19 cellular contexts compared by ENCODE assay signal in the genomic region with DNA sequence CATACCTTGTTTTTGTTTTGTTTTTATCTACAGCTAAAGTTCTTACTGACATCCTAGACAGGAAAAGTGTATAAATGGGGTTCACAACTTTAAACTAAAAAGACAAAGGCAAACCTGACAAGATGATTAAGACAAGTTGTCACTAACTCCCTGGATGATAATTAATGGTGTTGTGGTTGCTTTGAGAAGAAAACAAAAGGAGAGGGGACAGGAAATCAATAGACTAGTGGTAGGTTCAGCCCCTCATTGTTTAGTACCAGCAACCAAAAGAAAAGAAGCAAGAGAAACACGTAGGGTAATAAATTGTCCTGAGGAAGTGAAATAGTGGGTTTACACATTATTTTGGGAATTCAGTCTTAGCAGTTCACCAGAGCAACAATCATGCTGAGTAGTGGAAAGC.
DNase-seq lines count a peak whose midpoint lies in the region; ATAC-seq, FAIRE-seq and TF ChIP-seq lines count a peak whose summit lies in the region.
"Had no signal": no experiment of that assay in that cellular context is flagged by ENCODE, and none has a peak within 500 bp of the region (broad histone marks: within the 10 kb centered on the region; RNA-seq: fewer than 3 reads in every experiment).

No MANE protein-coding gene starts in this region.

- H3K9me3 ChIP-seq in A673 (ENCODE audit: low read depth, low read length, poor library complexity, severe bottlenecking) (no peaks in the 10 kb centered on the region), GM12878 (replicated peaks; ENCODE audit: control insufficient read depth, insufficient read depth, low read length) (no peaks in the 10 kb centered on the region; the same call in 2 of the 3 replicates)
- H3K9me3 ChIP-seq in CD8-positive, alpha-beta T cell (ENCODE audit: low read length): no peaks in the 10 kb centered on the region
- H3K9me3 ChIP-seq: ovary, vagina had no signal

- peak overlapping the region; percentile 62 for H3K4me2 ChIP-seq in GM12878 (ENCODE audit: control insufficient read depth, insufficient read depth)

- WGBS in GM12878 (ENCODE audit: insufficient coverage, insufficient replicate concordance, low lambda C conversion rate, missing lambda C conversion rate): 5% methylated on average over 1 of the region's 1 CpG

- TF ChIP-seq CTCF in A673 (conservative IDR thresholded peaks at IDR 0.05; ENCODE audit: low read depth, low read length) (no peak), GM12878 (IDR thresholded peaks at IDR 0.05 in 2 of 3, conservative IDR thresholded peaks at IDR 0.05 in 1 of 3; ENCODE audit: control insufficient read depth in 2 of 3, extremely low read depth in 1 of 3, insufficient read depth in 1 of 3, low read depth in 3 of 3, low read length in 3 of 3) (no peak)
- no peak for TF ChIP-seq CTCF in CD8-positive, alpha-beta T cell (IDR thresholded peaks at IDR 0.05)

- H3K36me3 ChIP-seq in A673 (ENCODE audit: insufficient read depth, low read length, poor library complexity, severe bottlenecking): no peaks in the 10 kb centered on the region
- no peaks in the 10 kb centered on the region; a peak in 1 of 4 replicates for H3K36me3 ChIP-seq in GM12878 (ENCODE audit: control insufficient read depth in 2 of 2, insufficient read depth in 2 of 2, low read length in 1 of 2)
- no peaks in the 10 kb centered on the region for H3K36me3 ChIP-seq in CD8-positive, alpha-beta T cell (ENCODE audit: insufficient read depth, low read length)
- H3K36me3 ChIP-seq: ovary, vagina had no signal

- peaks cover 52% of the 10 kb centered on the region for H3K4me1 Mint-ChIP-seq in CD8-positive, alpha-beta T cell (ENCODE audit: low read depth)

- in situ Hi-C loops in GM12878 (cut with MboI): no loop called here

- SMC1A ChIA-PET in GM12878 (lab: Charles Lee; ENCODE audit: uncharacterized antibody, unreplicated experiment): interaction anchor here (1.1 to 20.9 kb wide), 9 partner anchors 11 to 98 kb away, joined by 4 to 380 read pairs (median 18); partner anchors contain the start of gene CDV3

- BruUV-seq in A673 (replicated peaks; lab: Mats Ljungman, UMichigan): no TSS peak
- no TSS peak for BruUV-seq in GM12878 (replicated peaks; lab: Mats Ljungman, UMichigan)

- peak; percentile 29 for DNase-seq in A673 (ENCODE audit: low spot score)
- no peak for DNase-seq in GM12891 (ENCODE audit: insufficient read length, low spot score)
- peak; percentile 58 for DNase-seq in NCI-H1417 treated with DMSO at 0.1 percent for 48 hours (lab: John Stamatoyannopoulos, UW)
- no peak for DNase-seq in GM12878 (ENCODE audit: low read depth, low spot score)
- DNase-seq in Ammon's horn (ENCODE audit: low spot score): no peak
- DNase-seq in CD8-positive, alpha-beta T cell: no peak
- DNase-seq in T-helper 9 cell: no peak
- DNase-seq: activated CD4-positive, alpha-beta T cell treated with anti-CD3 and anti-CD28 coated beads for 4 hours; activated CD8-positive, alpha-beta memory T cell treated with anti-CD3 and anti-CD28 coated beads, Interleukin-2, amount 10 ng/mL, durations not matched to agents 7 days and 5 days; kidney; NCI-H2029; NCI-H446 treated with DMSO at 0.1 percent for 48 hours; ovary; stimulated activated CD4-positive, alpha-beta T cell treated with anti-CD3 and anti-CD28 coated beads, Interleukin-15, amount 100 ng/mL, for 24 hours had no signal

- no peak; a peak in 1 of 4 replicates for TF ChIP-seq EP300 in GM12878 (IDR thresholded peaks at IDR 0.05; ENCODE audit: borderline replicate concordance in 1 of 2, control insufficient read depth in 1 of 2, low read depth in 2 of 2, low read length in 2 of 2)

- H3K27me3 ChIP-seq in A673 (replicated peaks; ENCODE audit: insufficient read depth, low read depth, low read length, poor library complexity): no peaks in the 10 kb centered on the region
- H3K27me3 ChIP-seq in GM12878 (replicated peaks in 1 of 2; ENCODE audit: control insufficient read depth in 2 of 2, insufficient read depth in 2 of 2, low read length in 1 of 2): no peaks in the 10 kb centered on the region
- H3K27me3 ChIP-seq in CD8-positive, alpha-beta T cell (ENCODE audit: insufficient read depth, low read length): no peaks in the 10 kb centered on the region
- H3K27me3 ChIP-seq: ovary, vagina had no signal

- intact Hi-C loops in A673 (cut with micrococcal nuclease; ENCODE audit: unreplicated experiment): no loop called here
- intact Hi-C loops in GM12878 (cut with micrococcal nuclease; ENCODE audit: unreplicated experiment): loop anchor here (5.0 kb wide), 1 partner anchor 144 kb away; no protein-coding TSS in a partner anchor
- intact Hi-C loops in CD8-positive, alpha-beta T cell (cut with DNase I, micrococcal nuclease): no loop called here

- FAIRE-seq in GM12891 (lab: Jason Lieb, UNC) (no peak), GM12878 (lab: Jason Lieb, UNC) (no peak)
- FAIRE-seq: TTC549 had no signal

- H2AFZ ChIP-seq in GM12878 (ENCODE audit: control insufficient read depth, low read depth, low read length): peak overlapping the region; percentile 38

- H3K27ac ChIP-seq in A673 (ENCODE audit: low read depth, low read length, poor library complexity, severe bottlenecking): no peak overlapping the region
- peak overlapping the region; percentile 97 for H3K27ac ChIP-seq in GM12878 (ENCODE audit: control insufficient read depth, insufficient read depth)
- no peak overlapping the region for H3K27ac ChIP-seq in CD8-positive, alpha-beta T cell (ENCODE audit: low read depth, low read length)
- H3K27ac ChIP-seq: ovary, vagina had no signal

- H3K9ac ChIP-seq in GM12878 (ENCODE audit: control insufficient read depth, insufficient read depth, low read length): peak overlapping the region; percentile 15; the same call in 1 of the 2 replicates

- H3K4me3 Mint-ChIP-seq in CD8-positive, alpha-beta T cell: no peak overlapping the region
- H3K4me3 Mint-ChIP-seq: activated CD8-positive, alpha-beta memory T cell treated with anti-CD3 and anti-CD28 coated beads, Interleukin-2, amount 10 ng/mL, durations not matched to agents 7 days and 5 days; brain had no signal

- no peaks in the 10 kb centered on the region for H3K9me3 Mint-ChIP-seq in CD8-positive, alpha-beta T cell

- H3K79me2 ChIP-seq in GM12878 (ENCODE audit: control insufficient read depth, insufficient read depth, low read length): peaks cover 10% of the 10 kb centered on the region

- CTCF ChIA-PET in A673 (lab: Charles Lee): no interaction called here
- CTCF ChIA-PET in GM12878 (lab: Yijun Ruan, JAX): interaction anchor here (0.6 to 5.4 kb wide), 10 partner anchors 10 to 752 kb away, joined by 3 to 44 read pairs (median 7); no protein-coding TSS in a partner anchor
- CTCF ChIA-PET in CD8-positive, alpha-beta T cell (lab: Charles Lee): interaction anchor here (1.8 kb wide), 1 partner anchor 8 kb away, joined by 4 read pairs; no protein-coding TSS in a partner anchor

- H4K20me1 ChIP-seq in GM12878 (ENCODE audit: control insufficient read depth, insufficient read depth): no peaks in the 10 kb centered on the region

- H3K4me3 ChIP-seq in A673 (ENCODE audit: low read depth, low read length, poor library complexity, severe bottlenecking): no peak overlapping the region
- peak overlapping the region; percentile 6; the same call in 1 of the 2 replicates for H3K4me3 ChIP-seq in GM12878
- no peak overlapping the region for H3K4me3 ChIP-seq in CD8-positive, alpha-beta T cell (ENCODE audit: low read depth, low read length)
- H3K4me3 ChIP-seq: ovary, vagina had no signal

- ATAC-seq in GM12878 (no peak), GM21786 (IDR thresholded peaks at IDR 0.05; ENCODE audit: unreplicated experiment) (no peak)
- ATAC-seq in CD8-positive, alpha-beta T cell: no peak
- ATAC-seq: activated CD8-positive, alpha-beta memory T cell treated with anti-CD3 and anti-CD28 coated beads, Interleukin-2, amount 10 ng/mL, durations not matched to agents 7 days and 5 days; sciatic nerve had no signal

- POLR2A ChIA-PET in A673 (lab: Charles Lee; ENCODE audit: low non-redundant PET): no interaction called here
- POLR2A ChIA-PET in GM12878 (lab: Charles Lee): interaction anchor here (0.9 to 5.9 kb wide), 9 partner anchors 11 to 105 kb away, joined by 3 to 38 read pairs (median 8); partner anchors contain the start of gene CDV3
- POLR2A ChIA-PET in CD8-positive, alpha-beta T cell (lab: Charles Lee): interaction anchor here (0.9 to 1.4 kb wide), 2 partner anchors 9 to 94 kb away, joined by 3 to 4 read pairs; no protein-coding TSS in a partner anchor

- H3K4me1 ChIP-seq in A673 (ENCODE audit: insufficient read depth, low read length, poor library complexity, severe bottlenecking) (peaks cover 15% of the 10 kb centered on the region), GM12878 (ENCODE audit: control insufficient read depth, insufficient read depth, low read length) (peaks cover 59% of the 10 kb centered on the region)
- H3K4me1 ChIP-seq in CD8-positive, alpha-beta T cell (ENCODE audit: insufficient read depth, low read length): peaks cover 16% of the 10 kb centered on the region

- TF ChIP-seq RAD21 in GM12878 (IDR thresholded peaks at IDR 0.05; ENCODE audit: insufficient read depth, low read depth, low read length): no peak

- TF ChIP-seq POLR2A in GM12891 (IDR thresholded peaks at IDR 0.05; ENCODE audit: low read depth, low read length): no peak
- TF ChIP-seq POLR2A in GM12878 (IDR thresholded peaks at IDR 0.05; ENCODE audit: low read depth, low read length): no peak

- RAD21 ChIA-PET in GM12878 (lab: Charles Lee; ENCODE audit: unreplicated experiment): interaction anchor here (1.0 to 3.2 kb wide), 8 partner anchors 10 to 98 kb away, joined by 4 to 15 read pairs (median 6); partner anchors contain the start of gene CDV3

- no peak overlapping the region for H3K27ac Mint-ChIP-seq in CD8-positive, alpha-beta T cell
- H3K27ac Mint-ChIP-seq: activated CD8-positive, alpha-beta memory T cell treated with anti-CD3 and anti-CD28 coated beads, Interleukin-2, amount 10 ng/mL, durations not matched to agents 7 days and 5 days had no signal

- no peaks in the 10 kb centered on the region for H3K27me3 Mint-ChIP-seq in CD8-positive, alpha-beta T cell (ENCODE audit: low read depth)
- H3K27me3 Mint-ChIP-seq: activated CD8-positive, alpha-beta memory T cell treated with anti-CD3 and anti-CD28 coated beads, Interleukin-2, amount 10 ng/mL, durations not matched to agents 7 days and 5 days had no signal

- peaks cover 4% of the 10 kb centered on the region for H3K36me3 Mint-ChIP-seq in CD8-positive, alpha-beta T cell
- H3K36me3 Mint-ChIP-seq: brain had no signal

TF ChIP-seq in GM12891, 5 proteins besides CTCF, POLR2A, EP300 and RAD21 (continues in another document):
- TF ChIP-seq TAF1 (IDR thresholded peaks at IDR 0.05; ENCODE audit: low read depth, low read length) (no peak), POLR2AphosphoS5 (IDR thresholded peaks at IDR 0.05; ENCODE audit: low read depth, low read length) (no peak), SPI1 (IDR thresholded peaks at IDR 0.05; ENCODE audit: low read depth, low read length) (peak; percentile 45; the same call in 1 of the 2 replicates)

TF ChIP-seq in GM12878, 131 proteins besides CTCF, POLR2A, EP300 and RAD21 (continues in another document):
- no peak for TF ChIP-seq NFXL1 (IDR thresholded peaks at IDR 0.05; ENCODE audit: borderline replicate concordance)
- peak; percentile 47 for TF ChIP-seq IKZF1 (conservative IDR thresholded peaks at IDR 0.05)
- TF ChIP-seq MTA2 (IDR thresholded peaks at IDR 0.05; ENCODE audit: low read depth): peak; percentile 67
- no peak for TF ChIP-seq NR2C2 (IDR thresholded peaks at IDR 0.05; ENCODE audit: borderline replicate concordance, control insufficient read depth, insufficient read length, low read depth)
- peak; percentile 50; the same call in 1 of the 2 replicates for TF ChIP-seq NBN (IDR thresholded peaks at IDR 0.05)

Comparison
In these comparisons a context has a peak if more than half of its experiments do, and no peak if none do; other contexts are left out.
1. DNase-seq: peak in A673 (single experiment) and NCI-H1417 treated with DMSO at 0.1 percent for 48 hours (single experiment); none in GM12891 (single experiment), GM12878 (single experiment), Ammon's horn (single experiment), CD8-positive, alpha-beta T cell (0 of 7) and T-helper 9 cell (single experiment).